18 cellular contexts compared by ENCODE assay signal in genomic region chr2:230600285-230600684, GRCh38.
DNase-seq lines count a peak whose midpoint lies in the region; ATAC-seq and TF ChIP-seq lines count a peak whose summit lies in the region.
"Had no signal": no experiment of that assay in that cellular context is flagged by ENCODE, and none has a peak within 500 bp of the region (broad histone marks: within the 10 kb centered on the region; RNA-seq: fewer than 3 reads in every experiment).

No MANE protein-coding gene starts in this region.

- peak overlapping the region; percentile 45 for H3K27ac Mint-ChIP-seq in CD8-positive, alpha-beta T cell
- peak overlapping the region; percentile 89 for H3K27ac Mint-ChIP-seq in T-helper 17 cell
- H3K27ac Mint-ChIP-seq in effector memory CD8-positive, alpha-beta T cell, result peak overlapping the region in 1 of 2 donors; percentile 44

- peaks cover 18% of the 10 kb centered on the region for H3K36me3 Mint-ChIP-seq in CD8-positive, alpha-beta T cell
- no peaks in the 10 kb centered on the region for H3K36me3 Mint-ChIP-seq in T-helper 17 cell (ENCODE audit: low read depth)
- H3K36me3 Mint-ChIP-seq in effector memory CD8-positive, alpha-beta T cell (ENCODE audit: insufficient read depth), result no peaks in the 10 kb centered on the region

- peak overlapping the region; percentile 16 for H3K4me3 Mint-ChIP-seq in CD8-positive, alpha-beta T cell
- H3K4me3 Mint-ChIP-seq in T-helper 17 cell, result peak overlapping the region; percentile 74
- H3K4me3 Mint-ChIP-seq in effector memory CD8-positive, alpha-beta T cell, result peak overlapping the region; percentile 59 to 68

- no peaks in the 10 kb centered on the region for H3K27me3 Mint-ChIP-seq in CD8-positive, alpha-beta T cell (ENCODE audit: low read depth)
- H3K27me3 Mint-ChIP-seq in T-helper 17 cell, result no peaks in the 10 kb centered on the region
- H3K27me3 Mint-ChIP-seq in effector memory CD8-positive, alpha-beta T cell, result no peaks in the 10 kb centered on the region

- POLR2A ChIA-PET in CD8-positive, alpha-beta T cell (lab: Charles Lee), result interaction anchor here (1.0 kb wide), 1 partner anchor 189 kb away, joined by 3 read pairs; no protein-coding TSS in a partner anchor

- ATAC-seq in CD8-positive, alpha-beta T cell, result no peak
- peak; percentile 9 for ATAC-seq in T-helper 17 cell
- no peak for ATAC-seq in effector memory CD8-positive, alpha-beta T cell (replicated peaks)
- no peak for ATAC-seq in GM19452 (IDR thresholded peaks at IDR 0.05; ENCODE audit: unreplicated experiment)
- no peak for ATAC-seq in HG03571 (IDR thresholded peaks at IDR 0.05; ENCODE audit: unreplicated experiment)
- ATAC-seq: Right ventricle myocardium inferior had no signal

- no peaks in the 10 kb centered on the region for H3K9me3 ChIP-seq in CD8-positive, alpha-beta T cell (ENCODE audit: low read length)
- H3K9me3 ChIP-seq in T-helper 17 cell (ENCODE audit: control insufficient read depth, low read length, poor library complexity, severe bottlenecking), result no peaks in the 10 kb centered on the region
- H3K9me3 ChIP-seq: tibial artery had no signal

- peaks cover 42% of the 10 kb centered on the region for H3K4me1 ChIP-seq in CD8-positive, alpha-beta T cell (ENCODE audit: insufficient read depth, low read length)
- H3K4me1 ChIP-seq: tibial artery had no signal

- no peak overlapping the region for H3K27ac ChIP-seq in CD8-positive, alpha-beta T cell (ENCODE audit: low read depth, low read length)
- H3K27ac ChIP-seq: brain microvascular endothelial cell, tibial artery, VCaP had no signal

- no peak for DNase-seq in CD8-positive, alpha-beta T cell
- DNase-seq in GM12865 (ENCODE audit: low read depth) (no peak), T-helper 17 cell (no peak), head of caudate nucleus (no peak)
- DNase-seq in effector memory CD8-positive, alpha-beta T cell, result no peak
- DNase-seq in stimulated activated CD8-positive, alpha-beta memory T cell treated with anti-CD3 and anti-CD28 coated beads, Interleukin-4, amount 100 ng/mL, for 48 hours, result no peak
- DNase-seq: AML-193, brain microvascular endothelial cell, GOT3, kidney glomerular epithelial cell, MG63, NCI-H187 treated with DMSO at 0.1 percent for 48 hours, NCI-H446 treated with DMSO at 0.1 percent for 48 hours, tibial artery had no signal

- intact Hi-C loops in CD8-positive, alpha-beta T cell (cut with DNase I, micrococcal nuclease), result loop anchor here in 1 of 2 experiments (5.0 kb wide), 1 partner anchor 78 kb away; no protein-coding TSS in a partner anchor
- intact Hi-C loops in head of caudate nucleus (cut with DNase I), result no loop called here

- no peaks in the 10 kb centered on the region for H3K36me3 ChIP-seq in CD8-positive, alpha-beta T cell (ENCODE audit: insufficient read depth, low read length)
- H3K36me3 ChIP-seq: brain microvascular endothelial cell, MG63, tibial artery had no signal

- H3K27me3 ChIP-seq in CD8-positive, alpha-beta T cell (ENCODE audit: insufficient read depth, low read length), result no peaks in the 10 kb centered on the region
- H3K27me3 ChIP-seq: brain microvascular endothelial cell, MG63 had no signal

- H3K9me3 Mint-ChIP-seq in CD8-positive, alpha-beta T cell, result peaks cover 13% of the 10 kb centered on the region
- H3K9me3 Mint-ChIP-seq in effector memory CD8-positive, alpha-beta T cell, result peaks cover 0 to 2% of the 10 kb centered on the region in 2 donors

- TF ChIP-seq CTCF in CD8-positive, alpha-beta T cell (IDR thresholded peaks at IDR 0.05), result no peak
- TF ChIP-seq CTCF in GM12865 (IDR thresholded peaks at IDR 0.05; ENCODE audit: insufficient read depth, low read depth, low read length, missing control alignments), result no peak

- H3K4me1 Mint-ChIP-seq in CD8-positive, alpha-beta T cell (ENCODE audit: low read depth), result peaks cover 69% of the 10 kb centered on the region
- peaks cover 31% of the 10 kb centered on the region for H3K4me1 Mint-ChIP-seq in T-helper 17 cell
- peaks cover 32 to 50% of the 10 kb centered on the region in 2 donors for H3K4me1 Mint-ChIP-seq in effector memory CD8-positive, alpha-beta T cell (ENCODE audit: low read depth in 2 of 2)

- CTCF ChIA-PET in CD8-positive, alpha-beta T cell (lab: Charles Lee), result no interaction called here

- no peak overlapping the region for H3K4me3 ChIP-seq in CD8-positive, alpha-beta T cell (ENCODE audit: low read depth, low read length)
- peak overlapping the region; percentile 62 for H3K4me3 ChIP-seq in GM12865 (ENCODE audit: low read depth, low read length)
- H3K4me3 ChIP-seq: MG63, tibial artery had no signal

Comparison
In these comparisons a context has a peak if more than half of its experiments do, and no peak if none do; other contexts are left out.
1. H3K4me3 Mint-ChIP-seq: peak in every context shown above with its lines; median percentile 74 in T-helper 17 cell; 64 in effector memory CD8-positive, alpha-beta T cell; 16 in CD8-positive, alpha-beta T cell.